ENCODE assay signal across 20 cellular contexts in the genomic region with DNA sequence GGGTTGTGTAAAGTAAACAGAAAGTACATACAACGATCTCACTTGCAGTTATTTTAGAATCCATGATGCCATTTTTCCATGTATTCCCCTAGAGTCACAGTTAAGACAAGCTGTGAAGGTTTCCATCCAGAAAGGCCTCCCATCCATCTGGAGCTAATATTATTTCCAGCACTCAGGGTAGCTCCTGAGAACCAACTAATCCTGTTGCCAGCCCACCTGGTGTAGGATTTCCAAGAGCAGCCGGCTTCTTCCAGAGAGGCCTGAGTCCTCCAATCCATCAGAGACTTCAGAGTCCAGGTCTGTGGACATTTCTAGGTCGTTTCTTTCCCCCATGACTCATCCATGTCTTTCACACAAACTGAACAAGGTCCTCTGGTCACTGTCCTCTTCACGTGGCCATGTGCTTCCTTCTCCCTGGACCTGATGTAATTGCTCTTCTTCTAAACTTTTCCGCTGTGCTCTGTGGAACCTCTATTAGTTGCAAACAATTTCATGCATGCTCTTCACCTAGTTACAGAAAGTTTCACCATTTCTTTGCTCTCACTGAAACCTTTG.
"Had no signal": no experiment of that assay in that cellular context is flagged by ENCODE, and none has a peak within 500 bp of the region (broad histone marks: within the 10 kb centered on the region; RNA-seq: fewer than 3 reads in every experiment).

No MANE protein-coding gene starts in this region.

- ATAC-seq: activated CD8-positive, alpha-beta T cell treated with anti-CD3 and anti-CD28 coated beads, Interleukin-2, amount 10 ng/mL, durations not matched to agents 7 days and 5 days; Panc1 had no signal

- DNase-seq: activated CD4-positive, alpha-beta T cell treated with anti-CD3 and anti-CD28 coated beads, Interleukin-2, amount 10 ng/mL, durations not matched to agents 24 days and 14 days; activated CD4-positive, alpha-beta T cell treated with anti-CD3 and anti-CD28 coated beads, Interleukin-2, amount 50 U/mL, for 4 hours; activated CD8-positive, alpha-beta T cell treated with anti-CD3 and anti-CD28 coated beads, Interleukin-2, amount 10 ng/mL, durations not matched to agents 7 days and 5 days; activated gamma-delta T cell; activated naive CD4-positive, alpha-beta T cell treated with Interleukin-2 at 50 U/mL for 16 hours; activated naive CD8-positive, alpha-beta T cell treated with anti-CD3 and anti-CD28 coated beads, Interleukin-2, amount 10 ng/mL, durations not matched to agents 7 days and 5 days; activated T-cell treated with anti-CD3 and anti-CD28 coated beads, Interleukin-2, amount 50 U/mL, for 24 hours; amygdala; Karpas-422; NCI-H1105; NCI-H1417 treated with DMSO at 0.1 percent for 48 hours; NCI-H187 treated with DMSO at 0.1 percent for 48 hours; NCI-H2081; NCI-H345; NCI-H526 treated with DMSO at 0.1 percent for 48 hours; NCI-H774; SHP77; SJCRH30; T1000 had no signal
